1 cellular context compared by ENCODE assay signal in the genomic region with DNA sequence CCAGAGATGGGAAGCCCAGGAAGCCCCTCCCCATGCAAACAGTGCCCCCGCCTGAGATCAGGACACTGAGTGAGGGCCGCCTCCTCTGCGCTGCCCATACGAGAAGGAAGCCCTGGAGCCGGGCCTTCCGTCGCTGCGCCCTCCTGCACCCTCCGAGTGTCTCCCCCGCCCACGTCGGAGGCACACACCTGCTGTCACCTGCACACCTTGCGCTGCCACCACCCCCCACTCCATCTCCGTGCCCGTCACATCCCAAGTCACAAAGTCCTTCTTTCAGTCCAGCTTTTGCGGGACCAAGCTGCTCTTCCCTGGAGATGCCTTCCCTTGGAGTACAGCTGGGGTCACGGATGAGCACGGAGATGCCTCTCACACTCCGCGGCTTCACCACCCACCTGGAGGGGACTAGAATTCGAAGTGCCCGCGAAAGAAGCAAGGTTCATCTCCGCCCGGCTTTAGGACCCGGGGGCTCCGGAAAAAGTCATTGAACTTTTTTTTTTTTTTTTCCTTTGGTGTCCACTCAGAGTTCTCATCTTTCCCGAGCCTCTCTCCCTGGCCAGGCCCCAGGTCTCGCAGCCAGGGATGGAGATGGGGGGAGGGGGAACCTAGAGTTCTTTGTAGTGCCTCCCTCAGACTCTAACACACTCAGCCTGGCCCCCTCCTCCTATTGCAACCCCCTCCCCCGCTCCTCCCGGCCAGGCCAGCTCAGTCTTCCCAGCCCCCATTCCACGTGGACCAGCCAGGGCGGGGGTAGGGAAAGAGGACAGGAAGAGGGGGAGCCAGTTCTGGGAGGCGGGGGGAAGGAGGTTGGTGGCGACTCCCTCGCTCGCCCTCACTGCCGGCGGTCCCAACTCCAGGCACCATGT.
A peak's percentile ranks its signal among the peaks of the same experiment; 100 is the strongest.
TF ChIP-seq lines count a peak whose summit lies in the region.

A gene with protein sequence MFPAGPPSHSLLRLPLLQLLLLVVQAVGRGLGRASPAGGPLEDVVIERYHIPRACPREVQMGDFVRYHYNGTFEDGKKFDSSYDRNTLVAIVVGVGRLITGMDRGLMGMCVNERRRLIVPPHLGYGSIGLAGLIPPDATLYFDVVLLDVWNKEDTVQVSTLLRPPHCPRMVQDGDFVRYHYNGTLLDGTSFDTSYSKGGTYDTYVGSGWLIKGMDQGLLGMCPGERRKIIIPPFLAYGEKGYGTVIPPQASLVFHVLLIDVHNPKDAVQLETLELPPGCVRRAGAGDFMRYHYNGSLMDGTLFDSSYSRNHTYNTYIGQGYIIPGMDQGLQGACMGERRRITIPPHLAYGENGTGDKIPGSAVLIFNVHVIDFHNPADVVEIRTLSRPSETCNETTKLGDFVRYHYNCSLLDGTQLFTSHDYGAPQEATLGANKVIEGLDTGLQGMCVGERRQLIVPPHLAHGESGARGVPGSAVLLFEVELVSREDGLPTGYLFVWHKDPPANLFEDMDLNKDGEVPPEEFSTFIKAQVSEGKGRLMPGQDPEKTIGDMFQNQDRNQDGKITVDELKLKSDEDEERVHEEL (plus strand): TSS at position 829 of the 863 bp plus-strand sequence. CDS start 31 bp downstream, at position 860.

TF ChIP-seq in HepG2, 621 proteins besides CTCF, POLR2A, EP300 and RAD21 (continued from another document and continues in another):
- TF ChIP-seq ATF2 (CRISPR knock-in tag; IDR thresholded peaks at IDR 0.05): peak; percentile 52; the same call in 1 of the 2 replicates
- peak; percentile 69 for TF ChIP-seq GATA4 (IDR thresholded peaks at IDR 0.05; ENCODE audit: borderline replicate concordance, low read depth)
- TF ChIP-seq, protein P1, sequence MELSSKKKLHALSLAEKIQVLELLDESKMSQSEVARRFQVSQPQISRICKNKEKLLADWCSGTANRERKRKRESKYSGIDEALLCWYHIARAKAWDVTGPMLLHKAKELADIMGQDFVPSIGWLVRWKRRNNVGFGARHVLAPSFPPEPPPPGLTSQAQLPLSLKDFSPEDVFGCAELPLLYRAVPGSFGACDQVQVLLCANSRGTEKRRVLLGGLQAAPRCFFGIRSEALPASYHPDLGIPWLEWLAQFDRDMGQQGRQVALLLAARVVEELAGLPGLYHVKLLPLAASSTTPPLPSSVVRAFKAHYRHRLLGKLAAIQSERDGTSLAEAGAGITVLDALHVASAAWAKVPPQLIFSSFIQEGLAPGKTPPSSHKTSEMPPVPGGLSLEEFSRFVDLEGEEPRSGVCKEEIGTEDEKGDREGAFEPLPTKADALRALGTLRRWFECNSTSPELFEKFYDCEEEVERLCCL (CRISPR knock-in tag; IDR thresholded peaks at IDR 0.05; ENCODE audit: borderline replicate concordance): peak; percentile 20; the same call in 1 of the 2 replicates
- TF ChIP-seq THYN1 (CRISPR knock-in tag; IDR thresholded peaks at IDR 0.05; ENCODE audit: borderline replicate concordance, low read depth): no peak
- no peak for TF ChIP-seq RELA (CRISPR knock-in tag; IDR thresholded peaks at IDR 0.05)
- TF ChIP-seq ZNF326 (CRISPR knock-in tag; IDR thresholded peaks at IDR 0.05; ENCODE audit: borderline replicate concordance): no peak
- no peak for TF ChIP-seq ESRRA (CRISPR knock-in tag; IDR thresholded peaks at IDR 0.05; ENCODE audit: low read depth)
- peak; percentile 9 for TF ChIP-seq ZNF407 (CRISPR knock-in tag; IDR thresholded peaks at IDR 0.05; ENCODE audit: not compliant biosample characterization)
- TF ChIP-seq NBN (conservative IDR thresholded peaks at IDR 0.05): no peak
- peak; percentile 63; the same call in 1 of the 2 replicates for TF ChIP-seq IKZF5 (CRISPR knock-in tag; IDR thresholded peaks at IDR 0.05)
- TF ChIP-seq PHF5A (CRISPR knock-in tag; IDR thresholded peaks at IDR 0.05; ENCODE audit: low read depth, unreplicated experiment): peak; percentile 55
- TF ChIP-seq, protein P2, sequence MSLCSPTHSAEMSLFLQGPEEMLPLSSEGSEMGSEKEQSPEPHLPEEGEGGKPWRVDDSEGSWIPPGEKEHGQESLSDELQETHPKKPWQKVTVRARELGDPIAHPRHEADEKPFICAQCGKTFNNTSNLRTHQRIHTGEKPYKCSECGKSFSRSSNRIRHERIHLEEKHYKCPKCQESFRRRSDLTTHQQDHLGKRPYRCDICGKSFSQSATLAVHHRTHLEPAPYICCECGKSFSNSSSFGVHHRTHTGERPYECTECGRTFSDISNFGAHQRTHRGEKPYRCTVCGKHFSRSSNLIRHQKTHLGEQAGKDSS (CRISPR knock-in tag; IDR thresholded peaks at IDR 0.05; ENCODE audit: borderline replicate concordance, low read depth): peak; percentile 50; the same call in 1 of the 2 replicates
- peak; percentile 56 for TF ChIP-seq SRSF1 (optimal IDR thresholded peaks at IDR 0.05; ENCODE audit: low read depth, low read length)
- no peak for TF ChIP-seq HOXA5 (CRISPR knock-in tag; IDR thresholded peaks at IDR 0.05)
- TF ChIP-seq NFIC (IDR thresholded peaks at IDR 0.05; ENCODE audit: low read length): no peak
- TF ChIP-seq ZNF747 (CRISPR knock-in tag; IDR thresholded peaks at IDR 0.05; ENCODE audit: borderline replicate concordance): peak; percentile 31; the same call in 1 of the 2 replicates
- no peak for TF ChIP-seq ZSCAN12 (CRISPR knock-in tag; IDR thresholded peaks at IDR 0.05)
- TF ChIP-seq SIX4 (CRISPR knock-in tag; IDR thresholded peaks at IDR 0.05): peak; percentile 70
- TF ChIP-seq ZNF253 (CRISPR knock-in tag; IDR thresholded peaks at IDR 0.05; ENCODE audit: borderline replicate concordance): 0 out of 2 replicates have a peak, but pooled peaks have one; percentile 45
- peak; percentile 11; the same call in 1 of the 2 replicates for TF ChIP-seq HOXA3 (CRISPR knock-in tag; IDR thresholded peaks at IDR 0.05)
- peak; percentile 82 for TF ChIP-seq SAP130 (CRISPR knock-in tag; IDR thresholded peaks at IDR 0.05; ENCODE audit: low read depth)
- TF ChIP-seq ZBTB39 (CRISPR knock-in tag; IDR thresholded peaks at IDR 0.05): 0 out of 2 replicates have a peak, but pooled peaks have one; percentile 42
- TF ChIP-seq SMYD3 (CRISPR knock-in tag; IDR thresholded peaks at IDR 0.05): peak; percentile 40; the same call in 1 of the 2 replicates
- TF ChIP-seq KLF16 (CRISPR knock-in tag; IDR thresholded peaks at IDR 0.05): peak in 1 of 2 experiments; percentile 34; a peak in 1 of 4 replicates
- TF ChIP-seq, protein P3, sequence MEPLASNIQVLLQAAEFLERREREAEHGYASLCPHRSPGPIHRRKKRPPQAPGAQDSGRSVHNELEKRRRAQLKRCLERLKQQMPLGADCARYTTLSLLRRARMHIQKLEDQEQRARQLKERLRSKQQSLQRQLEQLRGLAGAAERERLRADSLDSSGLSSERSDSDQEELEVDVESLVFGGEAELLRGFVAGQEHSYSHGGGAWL (CRISPR knock-in tag; IDR thresholded peaks at IDR 0.05): peak; percentile 43; the same call in 1 of the 2 replicates
- peak; percentile 31; the same call in 1 of the 2 replicates for TF ChIP-seq GABPA (IDR thresholded peaks at IDR 0.05; ENCODE audit: low read depth, low read length)
- peak; percentile 73 for TF ChIP-seq GABPA (CRISPR knock-in tag; IDR thresholded peaks at IDR 0.05; ENCODE audit: low read depth)
- TF ChIP-seq NFKB2 (CRISPR knock-in tag; IDR thresholded peaks at IDR 0.05; ENCODE audit: borderline replicate concordance): no peak
- TF ChIP-seq SRSF9 (IDR thresholded peaks at IDR 0.05; ENCODE audit: borderline replicate concordance, insufficient read depth, low read depth, low read length, poor library complexity, severe bottlenecking): no peak
- TF ChIP-seq, protein P4, sequence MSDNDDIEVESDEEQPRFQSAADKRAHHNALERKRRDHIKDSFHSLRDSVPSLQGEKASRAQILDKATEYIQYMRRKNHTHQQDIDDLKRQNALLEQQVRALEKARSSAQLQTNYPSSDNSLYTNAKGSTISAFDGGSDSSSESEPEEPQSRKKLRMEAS (IDR thresholded peaks at IDR 0.05): peak; percentile 96
- peak; percentile 43; the same call in 1 of the 2 replicates for TF ChIP-seq TCF7 (IDR thresholded peaks at IDR 0.05; ENCODE audit: low read depth)
- peak; percentile 65; the same call in 1 of the 2 replicates for TF ChIP-seq KDM3A (CRISPR knock-in tag; IDR thresholded peaks at IDR 0.05; ENCODE audit: low read depth)
- 0 out of 2 replicates have a peak, but pooled peaks have one; percentile 43 for TF ChIP-seq NFE2L1 (CRISPR knock-in tag; IDR thresholded peaks at IDR 0.05; ENCODE audit: borderline replicate concordance)
- peak; percentile 11; the same call in 1 of the 2 replicates for TF ChIP-seq SMC3 (IDR thresholded peaks at IDR 0.05; ENCODE audit: low read length)
- TF ChIP-seq DR1 (CRISPR knock-in tag; IDR thresholded peaks at IDR 0.05): no peak
- TF ChIP-seq TAF1 (CRISPR knock-in tag; IDR thresholded peaks at IDR 0.05): no peak; the same call in 1 of the 2 replicates
- 0 out of 2 replicates have a peak, but pooled peaks have one; percentile 68 for TF ChIP-seq ZNF260 (CRISPR knock-in tag; IDR thresholded peaks at IDR 0.05; ENCODE audit: borderline replicate concordance, low read depth)
